11 cellular contexts compared by ENCODE assay signal in the genomic region with DNA sequence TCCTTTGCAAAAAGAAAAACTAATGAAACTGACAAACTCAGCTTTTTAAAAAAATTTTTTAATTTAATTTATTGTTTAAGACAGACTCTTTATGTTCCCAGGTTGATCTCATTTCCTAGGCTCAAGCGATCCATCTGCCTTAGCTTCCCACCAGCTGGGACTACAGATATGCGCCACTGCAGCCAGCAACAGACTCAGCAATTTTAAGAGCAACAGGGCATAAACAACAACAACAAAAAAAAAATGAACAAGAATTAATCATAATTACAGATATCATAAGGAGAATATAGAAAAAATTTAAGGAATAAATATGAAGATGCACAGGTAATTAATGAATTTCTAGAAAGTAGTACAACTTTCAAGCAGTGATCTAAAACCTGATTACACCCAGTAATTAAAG. TPM values are rescaled to one million over a fixed set of nuclear protein-coding genes. Genes with fewer than 3 reads are reported as not detected.
DNase-seq lines count a peak whose midpoint lies in the region; ATAC-seq and TF ChIP-seq lines count a peak whose summit lies in the region.
"Had no signal": no experiment of that assay in that cellular context is flagged by ENCODE, and none has a peak within 500 bp of the region (broad histone marks: within the 10 kb centered on the region; RNA-seq: fewer than 3 reads in every experiment).

No MANE protein-coding gene starts in this region.

- H3K4me3 Mint-ChIP-seq in activated CD4-positive, alpha-beta memory T cell treated with anti-CD3 and anti-CD28 coated beads for 36 hours: peak overlapping the region; percentile 92

- TF ChIP-seq CTCF in heart left ventricle (IDR thresholded peaks at IDR 0.05) (no peak), hepatocyte (IDR thresholded peaks at IDR 0.05; ENCODE audit: poor library complexity) (no peak), thoracic aorta (IDR thresholded peaks at IDR 0.05) (no peak)

- TF ChIP-seq POLR2A in heart left ventricle (IDR thresholded peaks at IDR 0.05) (no peak), GM18505 (IDR thresholded peaks at IDR 0.05; ENCODE audit: borderline replicate concordance, extremely low read depth, insufficient read depth, insufficient read length) (no peak)

- peaks cover 24% of the 10 kb centered on the region for H3K79me2 ChIP-seq in hepatocyte

- peak overlapping the region in 9 of 12 donors; percentile 74 to 99 (median 97) for H3K4me3 ChIP-seq in heart left ventricle
- no peak overlapping the region for H3K4me3 ChIP-seq in hepatocyte
- peak overlapping the region; percentile 99 for H3K4me3 ChIP-seq in thoracic aorta

- no peaks in the 10 kb centered on the region for H4K20me1 ChIP-seq in hepatocyte (ENCODE audit: insufficient read depth, poor library complexity, severe bottlenecking)

- H3K27ac ChIP-seq in heart left ventricle: no peak overlapping the region
- H3K27ac ChIP-seq in hepatocyte: no peak overlapping the region
- H3K27ac ChIP-seq in thoracic aorta: no peak overlapping the region

- H3K4me1 ChIP-seq in heart left ventricle (peaks cover 0 to 24% (median 11%) of the 10 kb centered on the region in 12 donors), hepatocyte (ENCODE audit: insufficient read depth) (peaks cover 4% of the 10 kb centered on the region), thoracic aorta (ENCODE audit: control insufficient read depth in 1 of 2, low read depth in 2 of 2) (peaks cover 17 to 19% of the 10 kb centered on the region in 2 donors)

- H3K36me3 ChIP-seq in heart left ventricle: peaks cover 4 to 31% (median 19%) of the 10 kb centered on the region in 9 donors
- H3K36me3 ChIP-seq in hepatocyte (replicated peaks; ENCODE audit: insufficient read depth, low read depth): peaks cover 3% of the 10 kb centered on the region
- peaks cover 18% of the 10 kb centered on the region for H3K36me3 ChIP-seq in thoracic aorta

- H3K27me3 ChIP-seq in heart left ventricle: no peaks in the 10 kb centered on the region
- H3K27me3 ChIP-seq in hepatocyte: no peaks in the 10 kb centered on the region
- H3K27me3 ChIP-seq in thoracic aorta (replicated peaks; ENCODE audit: insufficient read depth): no peaks in the 10 kb centered on the region

- intact Hi-C loops in heart left ventricle (cut with DNase I): loop anchor here in 3 of 10 donors (2.0 to 10.0 kb wide), 4 partner anchors 163 to 313 kb away; a partner anchor contains a TSS
- intact Hi-C loops in Right ventricle myocardium inferior (cut with DNase I): loop anchor here (5.0 kb wide), 1 partner anchor 171 kb away; no protein-coding TSS in a partner anchor
- intact Hi-C loops in activated CD4-positive, alpha-beta memory T cell treated with anti-CD3 and anti-CD28 coated beads for 36 hours (cut with micrococcal nuclease): no loop called here

- peaks cover 12% of the 10 kb centered on the region for H3K4me1 Mint-ChIP-seq in activated CD4-positive, alpha-beta memory T cell treated with anti-CD3 and anti-CD28 coated beads for 36 hours (ENCODE audit: low read depth)

- H3K9me3 ChIP-seq in heart left ventricle (peaks cover 0 to 14% (median 0%) of the 10 kb centered on the region in 12 donors), hepatocyte (ENCODE audit: low read depth) (no peaks in the 10 kb centered on the region), thoracic aorta (peaks cover 8% of the 10 kb centered on the region)

- POLR2A ChIA-PET in activated CD4-positive, alpha-beta memory T cell treated with anti-CD3 and anti-CD28 coated beads for 36 hours (lab: Charles Lee): interaction anchor here (0.6 kb wide), 1 partner anchor 15 kb away, joined by 3 read pairs; no protein-coding TSS in a partner anchor

- peak overlapping the region; percentile 77 for H3K4me2 ChIP-seq in hepatocyte

- peaks cover 35% of the 10 kb centered on the region for H3K36me3 Mint-ChIP-seq in activated CD4-positive, alpha-beta memory T cell treated with anti-CD3 and anti-CD28 coated beads for 36 hours

- 40 to 45% (median 42%) methylated on average over 2 of the region's 2 CpGs for WGBS in heart left ventricle, 4 donors
- WGBS in hepatocyte (ENCODE audit: low lambda C conversion rate, missing lambda C conversion rate): 48% methylated on average over 2 of the region's 2 CpGs

- H3K27ac Mint-ChIP-seq in activated CD4-positive, alpha-beta memory T cell treated with anti-CD3 and anti-CD28 coated beads for 36 hours: no peak overlapping the region

- H3K27me3 Mint-ChIP-seq in activated CD4-positive, alpha-beta memory T cell treated with anti-CD3 and anti-CD28 coated beads for 36 hours: no peaks in the 10 kb centered on the region

- no peak for DNase-seq in heart left ventricle
- DNase-seq in Right ventricle myocardium inferior (ENCODE audit: missing footprints): no peak
- no peak for DNase-seq in activated CD4-positive, alpha-beta memory T cell treated with anti-CD3 and anti-CD28 coated beads for 36 hours
- no peak for DNase-seq in hepatocyte (ENCODE audit: low spot score)
- DNase-seq in thoracic aorta (ENCODE audit: low spot score): no peak
- no peak for DNase-seq in NCI-H187 (lab: John Stamatoyannopoulos, UW)
- DNase-seq: COR-L47 had no signal

- peaks cover 25% of the 10 kb centered on the region for H3K9me3 Mint-ChIP-seq in activated CD4-positive, alpha-beta memory T cell treated with anti-CD3 and anti-CD28 coated beads for 36 hours

- H3K9me2 ChIP-seq in hepatocyte (replicated peaks; ENCODE audit: insufficient read depth): no peaks in the 10 kb centered on the region

- CTCF ChIA-PET in activated CD4-positive, alpha-beta memory T cell treated with anti-CD3 and anti-CD28 coated beads for 36 hours (lab: Charles Lee): interaction anchor here (0.6 kb wide), 1 partner anchor 17 kb away, joined by 3 read pairs; no protein-coding TSS in a partner anchor

- no peak overlapping the region for H2AFZ ChIP-seq in hepatocyte

- ATAC-seq in heart left ventricle: no peak
- ATAC-seq in Right ventricle myocardium inferior: no peak
- ATAC-seq in thoracic aorta (ENCODE audit: insufficient number of reproducible peaks, low FRiP score, low read depth): no peak
- ATAC-seq in GM21367 (IDR thresholded peaks at IDR 0.05; ENCODE audit: unreplicated experiment): no peak
- no peak for ATAC-seq in GM18505 (IDR thresholded peaks at IDR 0.05; ENCODE audit: unreplicated experiment)

RNA-seq across cellular contexts. Expression of a gene that starts 1.5 kb away (rescaled TPM):
- total RNA-seq in heart left ventricle (1 to 10 TPM; 2.7 to 6.3 (median 4.1) TPM), Right ventricle myocardium inferior (3.5 TPM), hepatocyte (8.0 and 9.8 TPM in 2 replicates), thoracic aorta (10 to 100 TPM; 11.6 to 33.6 TPM)
- polyA plus RNA-seq in heart left ventricle (1 to 10 TPM in 1 of 2 donors, under 1 TPM in 1; 0.91 to 3.0 TPM), hepatocyte (0.94 and 1.6 TPM in 2 replicates)
- 1 to 10 TPM; 5.8 to 6.8 TPM for total RNA-seq in activated CD4-positive, alpha-beta memory T cell treated with anti-CD3 and anti-CD28 coated beads for 36 hours

RNA-seq across cellular contexts. Expression of a gene that starts 15.9 kb away (rescaled TPM):
- 10 to 100 TPM; 12.3 to 19.1 (median 15.1) TPM for total RNA-seq in heart left ventricle
- polyA plus RNA-seq in heart left ventricle: 10 to 100 TPM; 16.4 to 23.4 TPM
- 16.6 TPM for total RNA-seq in Right ventricle myocardium inferior
- total RNA-seq in activated CD4-positive, alpha-beta memory T cell treated with anti-CD3 and anti-CD28 coated beads for 36 hours: 1 to 10 TPM; 8.0 to 9.4 TPM
- total RNA-seq in hepatocyte: 18.1 and 22.7 TPM in 2 replicates
- polyA plus RNA-seq in hepatocyte: 8.9 and 13.1 TPM in 2 replicates
- total RNA-seq in thoracic aorta: 10 to 100 TPM; 22.7 to 26.5 TPM

RNA-seq across cellular contexts. Expression of a gene that starts 54.7 kb away (rescaled TPM):
- total RNA-seq in heart left ventricle (1 to 10 TPM; 1.0 to 4.6 (median 1.8) TPM), Right ventricle myocardium inferior (2.3 TPM), hepatocyte (5.2 and 5.5 TPM in 2 replicates), thoracic aorta (1 to 10 TPM; 1.9 to 4.2 TPM)
- polyA plus RNA-seq in heart left ventricle (1 to 10 TPM; 1.8 to 2.2 TPM), hepatocyte (4.2 and 7.6 TPM in 2 replicates)
- under 1 TPM; 0.43 to 0.46 TPM for total RNA-seq in activated CD4-positive, alpha-beta memory T cell treated with anti-CD3 and anti-CD28 coated beads for 36 hours

RNA-seq across cellular contexts. Expression of a gene that starts 57.4 kb away (rescaled TPM):
- total RNA-seq in heart left ventricle (not detected), Right ventricle myocardium inferior (not detected), hepatocyte (not detected in 2 replicates), thoracic aorta (not detected)
- polyA plus RNA-seq in heart left ventricle (not detected), hepatocyte (not detected in 2 replicates)
- total RNA-seq in activated CD4-positive, alpha-beta memory T cell treated with anti-CD3 and anti-CD28 coated beads for 36 hours: not detected
- total RNA-seq: glomerular endothelial cell, myocyte had no signal
